Comparison of ENCODE assay signal across 8 cellular contexts in the genomic region with DNA sequence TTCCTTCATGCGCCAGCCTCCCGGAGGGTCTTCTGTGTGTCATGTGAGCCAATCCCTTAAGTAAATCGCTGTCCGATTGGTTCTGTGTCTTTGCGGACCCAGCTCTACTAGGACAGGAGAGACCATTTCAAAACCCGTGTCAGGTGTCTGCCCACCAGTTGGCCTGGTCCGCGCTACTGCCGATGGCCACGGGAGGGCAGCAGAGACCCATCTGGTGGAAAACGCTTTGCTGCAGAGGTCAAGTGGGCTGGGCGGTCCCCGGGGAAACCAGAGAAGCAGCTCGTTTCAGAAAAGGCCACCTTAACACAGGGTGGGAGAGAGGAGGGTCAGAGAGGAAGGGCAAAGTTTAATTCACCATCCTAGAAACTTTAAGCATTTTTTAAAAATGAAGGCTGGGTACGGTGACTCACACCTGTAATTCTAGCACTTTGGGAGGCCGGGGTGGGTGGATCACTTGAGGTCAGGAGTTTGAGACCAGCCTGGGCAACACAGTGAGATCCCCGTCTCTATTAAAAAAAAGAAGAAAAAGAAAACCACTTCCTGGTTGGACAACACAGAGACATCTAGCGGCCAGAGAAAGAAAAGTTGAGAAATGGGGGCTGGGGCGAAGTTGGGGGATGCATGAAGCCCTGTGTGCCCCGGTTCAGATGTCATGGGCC. TPM values are rescaled to one million over a fixed set of nuclear protein-coding genes. Genes with fewer than 3 reads are reported as not detected.
DNase-seq lines count a peak whose midpoint lies in the region; ATAC-seq and TF ChIP-seq lines count a peak whose summit lies in the region.

No MANE protein-coding gene starts in this region.

- H3K27me3 Mint-ChIP-seq in CD14-positive monocyte (ENCODE audit: low read depth in 3 of 3) (peaks cover 2 to 5% (median 3%) of the 10 kb centered on the region in 3 donors), progenitor cell of endocrine pancreas (peaks cover 8% of the 10 kb centered on the region)
- H3K27me3 Mint-ChIP-seq in activated naive CD8-positive, alpha-beta T cell treated with anti-CD3 and anti-CD28 coated beads for 36 hours: no peaks in the 10 kb centered on the region

- TF ChIP-seq POLR2A in upper lobe of left lung (IDR thresholded peaks at IDR 0.05): no peak

- peaks cover 0 to 3% (median 0%) of the 10 kb centered on the region in 7 donors for H3K9me3 Mint-ChIP-seq in CD14-positive monocyte
- peaks cover 4% of the 10 kb centered on the region for H3K9me3 Mint-ChIP-seq in activated naive CD8-positive, alpha-beta T cell treated with anti-CD3 and anti-CD28 coated beads for 36 hours
- no peaks in the 10 kb centered on the region for H3K9me3 Mint-ChIP-seq in progenitor cell of endocrine pancreas (ENCODE audit: low read depth)

- H3K4me3 Mint-ChIP-seq in CD14-positive monocyte (peak overlapping the region; percentile 75 to 91), progenitor cell of endocrine pancreas (ENCODE audit: low read depth) (no peak overlapping the region)
- H3K4me3 Mint-ChIP-seq in activated naive CD8-positive, alpha-beta T cell treated with anti-CD3 and anti-CD28 coated beads for 36 hours: no peak overlapping the region

- H3K27ac ChIP-seq in cardiac muscle cell: no peak overlapping the region
- peak overlapping the region in 3 of 4 donors; percentile 14 to 76 (median 50) for H3K27ac ChIP-seq in upper lobe of left lung

- WGBS in upper lobe of left lung, 2 donors: 12 to 25% methylated on average over 11 to 20 of the region's 20 CpGs

- no peak for TF ChIP-seq EP300 in upper lobe of left lung (IDR thresholded peaks at IDR 0.05)

- H3K4me1 ChIP-seq in cardiac muscle cell (ENCODE audit: low read depth) (no peaks in the 10 kb centered on the region), upper lobe of left lung (peaks cover 5 to 11% (median 6%) of the 10 kb centered on the region in 4 donors)

- peak; percentile 87 for DNase-seq in CD14-positive monocyte (ENCODE audit: low spot score)
- DNase-seq in NCI-H1105 (lab: John Stamatoyannopoulos, UW): peak; percentile 51
- DNase-seq in T follicular helper cell (ENCODE audit: low read depth): peak; percentile 60
- DNase-seq in activated naive CD8-positive, alpha-beta T cell treated with anti-CD3 and anti-CD28 coated beads for 36 hours: peak; percentile 82
- peak; percentile 86 to 92 for DNase-seq in cardiac muscle cell (ENCODE audit: low read depth in 1 of 2, low spot score in 1 of 2)
- DNase-seq in progenitor cell of endocrine pancreas (ENCODE audit: low spot score, unreplicated experiment): peak; percentile 95
- peak; percentile 91 to 96 for DNase-seq in upper lobe of left lung

- no peak overlapping the region for H3K4me3 ChIP-seq in cardiac muscle cell
- H3K4me3 ChIP-seq in upper lobe of left lung: peak overlapping the region in 3 of 4 donors; percentile 7 to 34 (median 29)

- ATAC-seq in GM21576 (IDR thresholded peaks at IDR 0.05; ENCODE audit: unreplicated experiment): peak; percentile 64
- peak; percentile 86 to 94 for ATAC-seq in upper lobe of left lung (ENCODE audit: low FRiP score in 2 of 2)

- H3K27ac Mint-ChIP-seq in CD14-positive monocyte (peak overlapping the region; percentile 91 to 97 (median 95)), progenitor cell of endocrine pancreas (no peak overlapping the region)
- no peak overlapping the region for H3K27ac Mint-ChIP-seq in activated naive CD8-positive, alpha-beta T cell treated with anti-CD3 and anti-CD28 coated beads for 36 hours

- H3K36me3 ChIP-seq in cardiac muscle cell (no peaks in the 10 kb centered on the region), upper lobe of left lung (no peaks in the 10 kb centered on the region)

- H3K27me3 ChIP-seq in cardiac muscle cell (no peaks in the 10 kb centered on the region), upper lobe of left lung (no peaks in the 10 kb centered on the region)

- H3K9me3 ChIP-seq in cardiac muscle cell (ENCODE audit: low read depth): no peaks in the 10 kb centered on the region
- H3K9me3 ChIP-seq in upper lobe of left lung: no peaks in the 10 kb centered on the region

- H3K4me1 Mint-ChIP-seq in CD14-positive monocyte (peaks cover 14% of the 10 kb centered on the region), progenitor cell of endocrine pancreas (ENCODE audit: low read depth) (peaks cover 3% of the 10 kb centered on the region)
- H3K4me1 Mint-ChIP-seq in activated naive CD8-positive, alpha-beta T cell treated with anti-CD3 and anti-CD28 coated beads for 36 hours: peaks cover 7% of the 10 kb centered on the region

- H3K36me3 Mint-ChIP-seq in CD14-positive monocyte (no peaks in the 10 kb centered on the region), progenitor cell of endocrine pancreas (ENCODE audit: insufficient read depth) (no peaks in the 10 kb centered on the region)
- H3K36me3 Mint-ChIP-seq in activated naive CD8-positive, alpha-beta T cell treated with anti-CD3 and anti-CD28 coated beads for 36 hours: no peaks in the 10 kb centered on the region

- intact Hi-C loops in CD14-positive monocyte (cut with micrococcal nuclease): loop anchor here in 1 of 2 donors (5.0 kb wide), 2 partner anchors 42 to 132 kb away; no protein-coding TSS in a partner anchor

- TF ChIP-seq CTCF in CD14-positive monocyte (IDR thresholded peaks at IDR 0.05) (peak; percentile 89), cardiac muscle cell (IDR thresholded peaks at IDR 0.05; ENCODE audit: low read depth, low read length) (peak; percentile 95), progenitor cell of endocrine pancreas (IDR thresholded peaks at IDR 0.05; ENCODE audit: unreplicated experiment) (peak; percentile 92), upper lobe of left lung (IDR thresholded peaks at IDR 0.05) (peak; percentile 89 to 98 (median 94))

RNA-seq across cellular contexts. Expression of a gene that starts 2.8 kb away (rescaled TPM):
- polyA plus RNA-seq in CD14-positive monocyte: not detected
- total RNA-seq in activated naive CD8-positive, alpha-beta T cell treated with anti-CD3 and anti-CD28 coated beads for 36 hours: not detected
- not detected in 2 replicates for total RNA-seq in cardiac muscle cell
- polyA plus RNA-seq in cardiac muscle cell: not detected in 2 replicates
- total RNA-seq in progenitor cell of endocrine pancreas: 0.43 and 0.80 TPM in 2 replicates
- total RNA-seq in upper lobe of left lung: 10 to 100 TPM in 3 of 6 donors, 1 to 10 TPM in 2, under 1 TPM in 1; 0.40 to 35.6 (median 9.9) TPM

Comparison
In these comparisons a context has a peak if more than half of its experiments do, and no peak if none do; other contexts are left out.
1. H3K27ac Mint-ChIP-seq: peak in CD14-positive monocyte (7 of 7); none in activated naive CD8-positive, alpha-beta T cell treated with anti-CD3 and anti-CD28 coated beads for 36 hours (single experiment) and progenitor cell of endocrine pancreas (single experiment).
2. H3K4me3 Mint-ChIP-seq: peak in CD14-positive monocyte (2 of 2); none in activated naive CD8-positive, alpha-beta T cell treated with anti-CD3 and anti-CD28 coated beads for 36 hours (single experiment) and progenitor cell of endocrine pancreas (single experiment).
3. Peak in every context shown above with its lines, with median percentiles within 50 percentile points of each other: DNase-seq and CTCF ChIP-seq.